28 cellular contexts compared by ENCODE assay signal in genomic region chr1:188906921-188907641, GRCh38.
"Had no signal": no experiment of that assay in that cellular context is flagged by ENCODE, and none has a peak within 500 bp of the region (broad histone marks: within the 10 kb centered on the region; RNA-seq: fewer than 3 reads in every experiment).

No MANE protein-coding gene starts in this region.

- H3K9ac ChIP-seq: KMS-11 had no signal

- H3K4me3 ChIP-seq: SJCRH30, SK-N-MC had no signal

- H3K27ac ChIP-seq: brain microvascular endothelial cell, KMS-11, SJCRH30, SK-N-MC had no signal

- ATAC-seq: activated CD4-positive, alpha-beta T cell treated with anti-CD3 and anti-CD28 coated beads for 36 hours; activated naive CD8-positive, alpha-beta T cell treated with anti-CD3 and anti-CD28 coated beads, Interleukin-2, amount 50 U/mL, for 24 hours; activated T-cell treated with anti-CD3 and anti-CD28 coated beads, Interleukin-2, amount 50 U/mL, for 4 hours; Panc1 had no signal

- H3K4me1 ChIP-seq: SJCRH30 had no signal

- DNase-seq: activated CD4-positive, alpha-beta memory T cell treated with anti-CD3 and anti-CD28 coated beads for 36 hours; activated CD4-positive, alpha-beta T cell treated with anti-CD3 and anti-CD28 coated beads for 36 hours; activated CD4-positive, alpha-beta T cell treated with anti-CD3 and anti-CD28 coated beads, Interleukin-2, amount 50 U/mL, for 1 hour; activated CD8-positive, alpha-beta memory T cell treated with anti-CD3 and anti-CD28 coated beads, Interleukin-2, amount 50 U/mL, for 4 hours; activated gamma-delta T cell treated with Interleukin-2 at 50 U/mL for 16 hours; activated naive CD4-positive, alpha-beta T cell treated with anti-CD3 and anti-CD28 coated beads for 36 hours; activated naive CD8-positive, alpha-beta T cell treated with anti-CD3 and anti-CD28 coated beads, Interleukin-2, amount 50 U/mL, for 24 hours; activated T-cell treated with anti-CD3 and anti-CD28 coated beads for 4 hours; activated T-cell treated with anti-CD3 and anti-CD28 coated beads, Interleukin-2, amount 50 U/mL, for 4 hours; anterior cingulate cortex; brain microvascular endothelial cell; central memory CD4-positive, alpha-beta T cell; NCI-H1092 treated with DMSO at 0.1 percent for 48 hours; NCI-H1417; NCI-H146; NCI-H187 treated with DMSO at 0.1 percent for 48 hours; NCI-H2081; NCI-H2171 treated with DMSO at 0.1 percent for 48 hours; NCI-H345; NCI-H510A; NCI-H748 treated with DMSO at 0.1 percent for 48 hours; NK-92 treated with Interleukin-12 subunit alpha and Interleukin-12 subunit beta, amount 100 ng/mL, for 24 hours; SHP77; SJCRH30; T1000 had no signal

- H3K27me3 ChIP-seq: brain microvascular endothelial cell, SJCRH30 had no signal

- H3K9me3 ChIP-seq: SJCRH30 had no signal

- H3K36me3 ChIP-seq: brain microvascular endothelial cell, SJCRH30 had no signal

- H3K4me2 ChIP-seq: KMS-11 had no signal
